9 cellular contexts compared by ENCODE assay signal in the genomic region with DNA sequence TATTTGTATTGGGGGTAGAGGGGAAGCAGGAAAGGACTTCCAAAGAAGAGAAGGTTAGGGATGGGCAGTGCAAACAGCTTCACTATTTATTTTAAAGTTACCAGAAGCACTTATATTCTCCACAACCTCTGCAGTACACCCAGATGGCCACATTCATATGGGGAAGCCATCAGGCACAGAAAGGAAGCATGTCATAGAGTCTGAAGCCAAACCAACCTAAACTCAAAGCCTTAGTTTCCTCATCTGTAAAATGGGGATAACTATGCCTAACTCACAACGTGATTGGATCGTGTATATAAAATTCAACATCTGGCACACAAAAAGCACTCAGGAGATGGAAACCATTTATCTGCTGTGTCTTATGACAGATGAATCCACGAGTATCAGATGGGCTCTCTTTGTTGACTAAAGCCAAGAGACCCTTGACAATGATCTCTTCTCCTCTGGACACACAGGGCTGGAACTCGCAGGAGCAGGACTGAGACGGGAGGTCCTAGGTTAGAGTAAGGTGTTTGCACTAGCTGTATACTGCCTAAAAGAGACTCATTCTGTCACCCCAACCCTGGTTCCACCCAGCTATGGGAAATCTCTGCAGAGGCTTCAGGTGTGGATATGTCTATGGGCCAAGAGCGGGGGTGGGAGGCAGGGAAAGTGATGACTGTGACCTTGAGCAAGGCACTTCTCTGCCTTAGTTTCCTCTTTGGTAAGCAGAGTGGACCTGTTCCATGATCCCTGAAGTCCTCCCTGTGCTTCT. TPM values are rescaled to one million over a fixed set of nuclear protein-coding genes. Genes with fewer than 3 reads are reported as not detected.
A peak's percentile ranks its signal among the peaks of the same experiment; 100 is the strongest.
DNase-seq lines count a peak whose midpoint lies in the region; ATAC-seq, FAIRE-seq and TF ChIP-seq lines count a peak whose summit lies in the region.
"Had no signal": no experiment of that assay in that cellular context is flagged by ENCODE, and none has a peak within 500 bp of the region (broad histone marks: within the 10 kb centered on the region; RNA-seq: fewer than 3 reads in every experiment).

No MANE protein-coding gene starts in this region.

- H3K36me3 Mint-ChIP-seq in glutamatergic neuron (ENCODE audit: unreplicated experiment) = peaks cover 6% of the 10 kb centered on the region

- H3K27ac Mint-ChIP-seq in glutamatergic neuron (ENCODE audit: unreplicated experiment) = peak overlapping the region; percentile 88

- DNase-seq in AG08395 (ENCODE audit: low spot score) (peak; percentile 26), RCC 7860 (ENCODE audit: low spot score) (peak; percentile 20), glutamatergic neuron (no peak), mucosa of descending colon (no peak), medulla oblongata (ENCODE audit: extremely low spot score) (no peak), D341Med (ENCODE audit: low spot score) (no peak), AML-193 (lab: John Stamatoyannopoulos, UW) (no peak)

- intact Hi-C loops in mucosa of descending colon (cut with DNase I, micrococcal nuclease) = no loop called here

- H3K27me3 Mint-ChIP-seq in glutamatergic neuron (ENCODE audit: unreplicated experiment) = peaks cover 15% of the 10 kb centered on the region

- H3K4me3 Mint-ChIP-seq in glutamatergic neuron (ENCODE audit: unreplicated experiment) = peak overlapping the region; percentile 93

- peak; percentile 41 for ATAC-seq in GM19043 (IDR thresholded peaks at IDR 0.05; ENCODE audit: low read depth, unreplicated experiment)
- ATAC-seq in mucosa of descending colon = no peak

- H3K4me1 ChIP-seq in mucosa of descending colon (ENCODE audit: low read depth) = peaks cover 4% of the 10 kb centered on the region

- FAIRE-seq in RCC 7860 (lab: Jason Lieb, UNC) = no peak
- FAIRE-seq: TTC549 had no signal

- TF ChIP-seq CTCF in glutamatergic neuron (IDR thresholded peaks at IDR 0.05; ENCODE audit: partially characterized antibody, unreplicated experiment) = no peak
- no peak for TF ChIP-seq CTCF in mucosa of descending colon (IDR thresholded peaks at IDR 0.05)

- H3K36me3 ChIP-seq in mucosa of descending colon (ENCODE audit: low read depth) = no peaks in the 10 kb centered on the region

- H3K9me3 ChIP-seq in mucosa of descending colon = no peaks in the 10 kb centered on the region

- H3K9me3 Mint-ChIP-seq in glutamatergic neuron (ENCODE audit: unreplicated experiment) = peaks cover 20% of the 10 kb centered on the region

- H3K4me3 ChIP-seq in mucosa of descending colon = no peak overlapping the region

- H3K4me1 Mint-ChIP-seq in glutamatergic neuron (ENCODE audit: low read depth, unreplicated experiment) = peaks cover 31% of the 10 kb centered on the region

RNA-seq across cellular contexts. Expression of gene KIAA1549, which starts 1.8 kb away (rescaled TPM):
- total RNA-seq in glutamatergic neuron (ENCODE audit: unreplicated experiment) = 40.2 TPM
- total RNA-seq in mucosa of descending colon = 1 to 10 TPM; 2.0 to 4.2 (median 2.1) TPM

RNA-seq across cellular contexts. Expression of gene ZC3HAV1L, which starts 56.4 kb away (rescaled TPM):
- total RNA-seq in glutamatergic neuron (ENCODE audit: unreplicated experiment) (5.8 TPM), mucosa of descending colon (1 to 10 TPM; 6.0 to 9.1 (median 6.5) TPM)

Comparison
In these comparisons a context has a peak if more than half of its experiments do, and no peak if none do; other contexts are left out.
1. DNase-seq: peak in AG08395 (single experiment) and RCC 7860 (single experiment); none in glutamatergic neuron (single experiment), mucosa of descending colon (0 of 3), medulla oblongata (single experiment), D341Med (single experiment) and AML-193 (0 of 2).